9 cellular contexts compared by ENCODE assay signal in the genomic region with DNA sequence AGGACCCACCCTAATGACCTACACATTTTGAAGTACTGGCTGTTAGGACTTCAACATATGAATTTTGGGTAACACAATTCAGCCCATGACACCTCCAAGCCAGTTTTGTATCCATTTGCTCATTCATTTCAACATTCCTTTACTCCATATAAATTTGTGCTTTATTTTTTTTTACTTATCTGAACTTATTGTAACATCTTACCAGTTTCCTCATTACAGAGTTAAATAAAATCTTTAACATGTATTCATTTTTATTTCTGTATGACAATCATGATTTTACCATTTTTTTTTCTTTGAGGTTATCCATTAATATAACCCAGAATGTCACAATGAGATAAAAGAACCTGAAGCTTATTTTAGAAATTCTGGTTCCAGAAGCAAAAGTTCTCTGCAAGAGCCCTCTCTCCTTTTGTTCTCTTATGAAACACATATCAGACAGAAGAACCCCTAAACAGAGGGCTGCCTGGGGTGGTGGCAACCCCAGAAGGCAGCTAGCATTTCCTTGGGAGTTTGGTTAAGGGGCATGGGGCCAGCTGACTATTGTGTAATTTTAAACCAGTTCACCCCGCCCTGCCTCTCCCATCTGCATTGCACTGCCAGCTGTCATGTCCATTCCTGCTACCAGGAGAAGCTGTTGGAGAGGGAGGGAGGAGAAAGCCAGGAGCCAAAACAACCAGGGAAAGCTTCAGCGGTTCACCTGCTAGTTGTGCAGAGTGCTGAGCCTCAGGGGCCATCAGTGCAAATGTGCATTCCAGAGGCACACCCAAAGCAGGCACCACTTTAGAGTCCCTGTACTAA. TPM values are rescaled to one million over a fixed set of nuclear protein-coding genes. Genes with fewer than 3 reads are reported as not detected.
DNase-seq lines count a peak whose midpoint lies in the region; ATAC-seq and TF ChIP-seq lines count a peak whose summit lies in the region.
"Had no signal": no experiment of that assay in that cellular context is flagged by ENCODE, and none has a peak within 500 bp of the region (broad histone marks: within the 10 kb centered on the region; RNA-seq: fewer than 3 reads in every experiment).

No MANE protein-coding gene starts in this region.

- TF ChIP-seq CTCF in epithelial cell of esophagus (IDR thresholded peaks at IDR 0.05; ENCODE audit: insufficient read depth, low read depth, low read length, missing control alignments) (peak; percentile 5), nephron progenitor cell (IDR thresholded peaks at IDR 0.05) (no peak)

- no peaks in the 10 kb centered on the region for H3K36me3 Mint-ChIP-seq in nephron progenitor cell (ENCODE audit: low read depth)

- no peaks in the 10 kb centered on the region for H3K36me3 ChIP-seq in GM23248 (ENCODE audit: low read depth)

- no peaks in the 10 kb centered on the region for H4K20me1 ChIP-seq in GM23248 (ENCODE audit: insufficient read depth)

- no peaks in the 10 kb centered on the region for H3K4me1 ChIP-seq in GM23248 (ENCODE audit: insufficient read depth)

- WGBS in GM23248 (ENCODE audit: low coverage in 1 of 2, low lambda C conversion rate in 2 of 2, missing lambda C conversion rate in 2 of 2), 2 experiments = 23 to 25% methylated on average over 2 of the region's 2 CpGs

- no peaks in the 10 kb centered on the region for H3K9me3 ChIP-seq in GM23248 (ENCODE audit: low read depth)

- H3K4me2 ChIP-seq in GM23248 (ENCODE audit: unreplicated experiment) = no peak overlapping the region

- peaks cover 9% of the 10 kb centered on the region for H3K27me3 Mint-ChIP-seq in nephron progenitor cell (ENCODE audit: low read depth, poor library complexity)

- H3K27me3 ChIP-seq in GM23248 (replicated peaks; ENCODE audit: insufficient read depth) = peaks cover 16% of the 10 kb centered on the region

- no peak overlapping the region for H3K4me3 Mint-ChIP-seq in nephron progenitor cell

- no peaks in the 10 kb centered on the region for H3K4me1 Mint-ChIP-seq in nephron progenitor cell

- H3K79me2 ChIP-seq in GM23248 (ENCODE audit: insufficient read depth) = no peaks in the 10 kb centered on the region

- no peak overlapping the region for H3K9ac ChIP-seq in GM23248

- H3K4me3 ChIP-seq in GM23248 = no peak overlapping the region
- no peak overlapping the region for H3K4me3 ChIP-seq in epithelial cell of esophagus (ENCODE audit: low read length)

- H3K9me3 Mint-ChIP-seq in nephron progenitor cell = peaks cover 4% of the 10 kb centered on the region

- no peak overlapping the region for H2AFZ ChIP-seq in GM23248

- in situ Hi-C loops in GM23248 (cut with MboI) = no loop called here
- in situ Hi-C loops in KBM-7 (cut with MboI; ENCODE audit: low pct_unique_long_range_greater_than_20kb, low sequenced_read_pairs) = no loop called here

- POLR2A ChIA-PET in HEK293T (lab: Yijun Ruan, JAX) = no interaction called here

- H3K27ac Mint-ChIP-seq in nephron progenitor cell = no peak overlapping the region

- no peaks in the 10 kb centered on the region for H3F3A ChIP-seq in GM23248 (ENCODE audit: insufficient read depth)

- ATAC-seq in GM21381 (IDR thresholded peaks at IDR 0.05; ENCODE audit: unreplicated experiment) = no peak

- CTCF ChIA-PET in HEK293T (lab: Yijun Ruan, JAX) = no interaction called here

- DNase-seq in GM23248 = peak; percentile 61
- DNase-seq in NCI-H2171 (lab: John Stamatoyannopoulos, UW) = peak; percentile 86
- DNase-seq in epithelial cell of esophagus (ENCODE audit: low read depth) = peak; percentile 93
- DNase-seq in nephron progenitor cell = peak; percentile 13
- no peak for DNase-seq in KBM-7
- no peak for DNase-seq in HEK293T (ENCODE audit: extremely low spot score)
- DNase-seq in central memory CD4-positive, alpha-beta T cell = no peak
- DNase-seq: posterior cingulate gyrus had no signal

- no peaks in the 10 kb centered on the region for H3K9me2 ChIP-seq in GM23248 (ENCODE audit: insufficient read depth)

- H3K27ac ChIP-seq in GM23248 = no peak overlapping the region

TF ChIP-seq in HEK293T, 16 proteins besides CTCF, POLR2A, EP300 and RAD21:
- no peak for TF ChIP-seq LEF1 (IDR thresholded peaks at IDR 0.05; ENCODE audit: borderline replicate concordance)
- TF ChIP-seq L3MBTL2 (conservative IDR thresholded peaks at IDR 0.05) = no peak
- TF ChIP-seq SUZ12 (IDR thresholded peaks at IDR 0.05) = no peak
- TF ChIP-seq ZNF384 (IDR thresholded peaks at IDR 0.05) = no peak
- no peak for TF ChIP-seq SP1 (IDR thresholded peaks at IDR 0.05)
- no peak for TF ChIP-seq FOXM1 (IDR thresholded peaks at IDR 0.05; ENCODE audit: borderline replicate concordance)
- TF ChIP-seq TARDBP (IDR thresholded peaks at IDR 0.05) = no peak
- TF ChIP-seq NFRKB (IDR thresholded peaks at IDR 0.05) = no peak
- TF ChIP-seq, protein P1, sequence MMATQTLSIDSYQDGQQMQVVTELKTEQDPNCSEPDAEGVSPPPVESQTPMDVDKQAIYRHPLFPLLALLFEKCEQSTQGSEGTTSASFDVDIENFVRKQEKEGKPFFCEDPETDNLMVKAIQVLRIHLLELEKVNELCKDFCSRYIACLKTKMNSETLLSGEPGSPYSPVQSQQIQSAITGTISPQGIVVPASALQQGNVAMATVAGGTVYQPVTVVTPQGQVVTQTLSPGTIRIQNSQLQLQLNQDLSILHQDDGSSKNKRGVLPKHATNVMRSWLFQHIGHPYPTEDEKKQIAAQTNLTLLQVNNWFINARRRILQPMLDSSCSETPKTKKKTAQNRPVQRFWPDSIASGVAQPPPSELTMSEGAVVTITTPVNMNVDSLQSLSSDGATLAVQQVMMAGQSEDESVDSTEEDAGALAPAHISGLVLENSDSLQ (IDR thresholded peaks at IDR 0.05) = no peak
- TF ChIP-seq ARNT (IDR thresholded peaks at IDR 0.05) = no peak
- TF ChIP-seq CTBP1 (IDR thresholded peaks at IDR 0.05; ENCODE audit: borderline replicate concordance) = no peak
- TF ChIP-seq ELF4 (IDR thresholded peaks at IDR 0.05) = no peak
- no peak for TF ChIP-seq FOXA1 (IDR thresholded peaks at IDR 0.05)
- no peak for TF ChIP-seq FOXK2 (IDR thresholded peaks at IDR 0.05)
- no peak for TF ChIP-seq BHLHE40 (IDR thresholded peaks at IDR 0.05; ENCODE audit: borderline replicate concordance)
- no peak for TF ChIP-seq HDGF (IDR thresholded peaks at IDR 0.05; ENCODE audit: borderline replicate concordance)

RNA-seq across cellular contexts. Expression of a gene that starts 47.8 kb away (rescaled TPM):
- 65.4 and 73.6 TPM in 2 replicates for total RNA-seq in GM23248 (2014; rRNA removed; shearing (Covaris generic))
- 234 and 245 TPM in 2 replicates for polyA plus RNA-seq in GM23248 (2016; fragmentation: Nextera tagmentation; extraction: Ambion mirVana)

Comparison
In these comparisons a context has a peak if more than half of its experiments do, and no peak if none do; other contexts are left out.
1. DNase-seq: peak in GM23248 (single experiment), NCI-H2171 (single experiment), epithelial cell of esophagus (single experiment) and nephron progenitor cell (single experiment); none in KBM-7 (single experiment), HEK293T (single experiment) and central memory CD4-positive, alpha-beta T cell (single experiment).